Comparison of ENCODE assay signal across 9 cellular contexts in genomic region chr7:44921607-44922350, GRCh38. TPM values are rescaled to one million over a fixed set of nuclear protein-coding genes. Genes with fewer than 3 reads are reported as not detected.
DNase-seq lines count a peak whose midpoint lies in the region; ATAC-seq, FAIRE-seq and TF ChIP-seq lines count a peak whose summit lies in the region.
"Had no signal": no experiment of that assay in that cellular context is flagged by ENCODE, and none has a peak within 500 bp of the region (broad histone marks: within the 10 kb centered on the region; RNA-seq: fewer than 3 reads in every experiment).

No MANE protein-coding gene starts in this region.

- H2AFZ ChIP-seq in KMS-11 (ENCODE audit: low read depth) (peak overlapping the region; percentile 75), fibroblast of lung (ENCODE audit: low read length) (no peak overlapping the region)

- ATAC-seq in CD8-positive, alpha-beta T cell = peak; percentile 94
- ATAC-seq in GM21367 (IDR thresholded peaks at IDR 0.05; ENCODE audit: unreplicated experiment) = peak; percentile 70
- ATAC-seq in activated T-cell treated with anti-CD3 and anti-CD28 coated beads, Interleukin-2, amount 50 U/mL, for 72 hours (replicated peaks in 1 of 2) = peak; percentile 98

- H3K4me1 Mint-ChIP-seq in CD8-positive, alpha-beta T cell (ENCODE audit: low read depth) = peaks cover 5% of the 10 kb centered on the region
- H3K4me1 Mint-ChIP-seq in activated T-cell treated with anti-CD3 and anti-CD28 coated beads, Interleukin-2, amount 50 U/mL, for 72 hours (ENCODE audit: low read depth) = peaks cover 21% of the 10 kb centered on the region
- H3K4me1 Mint-ChIP-seq in nephron progenitor cell = no peaks in the 10 kb centered on the region

- no peak overlapping the region for H3K27ac ChIP-seq in CD8-positive, alpha-beta T cell (ENCODE audit: low read depth, low read length)
- H3K27ac ChIP-seq in KMS-11 (no peak overlapping the region), fibroblast of lung (ENCODE audit: insufficient read depth, low read length) (no peak overlapping the region)

- no peaks in the 10 kb centered on the region for H3K4me1 ChIP-seq in CD8-positive, alpha-beta T cell (ENCODE audit: insufficient read depth, low read length)
- H3K4me1 ChIP-seq in KMS-11 (ENCODE audit: low read depth, poor library complexity, severe bottlenecking) (no peaks in the 10 kb centered on the region), fibroblast of lung (ENCODE audit: control insufficient read depth, extremely low read depth, insufficient read depth, low read length) (no peaks in the 10 kb centered on the region)

- H3K27ac Mint-ChIP-seq in CD8-positive, alpha-beta T cell = no peak overlapping the region
- H3K27ac Mint-ChIP-seq in activated T-cell treated with anti-CD3 and anti-CD28 coated beads, Interleukin-2, amount 50 U/mL, for 72 hours = no peak overlapping the region
- H3K27ac Mint-ChIP-seq in nephron progenitor cell = no peak overlapping the region
- H3K27ac Mint-ChIP-seq: IgD-negative memory B cell had no signal

- H3K79me2 ChIP-seq in KMS-11 (ENCODE audit: insufficient read depth, low read depth) = no peaks in the 10 kb centered on the region
- no peaks in the 10 kb centered on the region for H3K79me2 ChIP-seq in fibroblast of lung (ENCODE audit: control insufficient read depth, insufficient read depth, low read length)

- POLR2A ChIA-PET in CD8-positive, alpha-beta T cell (lab: Charles Lee) = interaction anchor here (0.6 to 1.9 kb wide), 4 partner anchors 11 to 65 kb away, joined by 3 to 5 read pairs (median 4); partner anchors contain the start of gene PURB

- peak; percentile 88 to 99 (median 96) for DNase-seq in CD8-positive, alpha-beta T cell
- DNase-seq in RCC 7860 (ENCODE audit: low spot score) (peak; percentile 54), fibroblast of lung (ENCODE audit: low read depth in 2 of 2) (peak; percentile 46 to 72), nephron progenitor cell (peak; percentile 82)
- DNase-seq in activated T-cell treated with anti-CD3 and anti-CD28 coated beads, Interleukin-2, amount 50 U/mL, for 72 hours = peak; percentile 95 to 98
- DNase-seq in stimulated activated naive CD4-positive, alpha-beta T cell treated with Interleukin-2 at 50 U/mL for 16 hours (lab: John Stamatoyannopoulos, UW) = peak; percentile 89

- H4K20me1 ChIP-seq in KMS-11 (ENCODE audit: insufficient read depth) = no peaks in the 10 kb centered on the region
- H4K20me1 ChIP-seq in fibroblast of lung (ENCODE audit: control insufficient read depth, extremely low read depth, insufficient read depth, low read length) = no peaks in the 10 kb centered on the region

- CTCF ChIA-PET in CD8-positive, alpha-beta T cell (lab: Charles Lee) = interaction anchor here (0.6 to 13.1 kb wide), 18 partner anchors 9 to 351 kb away, joined by 3 to 191 read pairs (median 4); partner anchors contain the start of genes DDX56, H2AZ2 and PURB

- H3K9ac ChIP-seq in KMS-11 (no peak overlapping the region), fibroblast of lung (ENCODE audit: insufficient read depth, low read length) (no peak overlapping the region)

- no peak for FAIRE-seq in RCC 7860 (lab: Jason Lieb, UNC)

- H3K36me3 Mint-ChIP-seq in CD8-positive, alpha-beta T cell = no peaks in the 10 kb centered on the region
- H3K36me3 Mint-ChIP-seq in activated T-cell treated with anti-CD3 and anti-CD28 coated beads, Interleukin-2, amount 50 U/mL, for 72 hours (ENCODE audit: insufficient read depth in 2 of 2) = no peaks in the 10 kb centered on the region
- no peaks in the 10 kb centered on the region for H3K36me3 Mint-ChIP-seq in nephron progenitor cell (ENCODE audit: low read depth)
- H3K36me3 Mint-ChIP-seq: IgD-negative memory B cell had no signal

- no peak overlapping the region for H3K4me2 ChIP-seq in KMS-11
- no peak overlapping the region for H3K4me2 ChIP-seq in fibroblast of lung (ENCODE audit: extremely low read depth, insufficient read depth, low read length)

- no peaks in the 10 kb centered on the region for H3K9me3 ChIP-seq in CD8-positive, alpha-beta T cell (ENCODE audit: low read length)
- no peaks in the 10 kb centered on the region for H3K9me3 ChIP-seq in fibroblast of lung (ENCODE audit: control insufficient read depth, insufficient read depth, low read depth, low read length)

- intact Hi-C loops in CD8-positive, alpha-beta T cell (cut with DNase I, micrococcal nuclease) = loop anchor here (1.0 to 5.0 kb wide), 5 partner anchors 30 to 333 kb away; no protein-coding TSS in a partner anchor

- no peak overlapping the region for H3K4me3 Mint-ChIP-seq in CD8-positive, alpha-beta T cell
- H3K4me3 Mint-ChIP-seq in activated T-cell treated with anti-CD3 and anti-CD28 coated beads, Interleukin-2, amount 50 U/mL, for 72 hours = no peak overlapping the region
- no peak overlapping the region for H3K4me3 Mint-ChIP-seq in nephron progenitor cell
- H3K4me3 Mint-ChIP-seq: IgD-negative memory B cell had no signal

- H3K27me3 Mint-ChIP-seq in CD8-positive, alpha-beta T cell (ENCODE audit: low read depth) = peaks cover under 1% of the 10 kb centered on the region
- H3K27me3 Mint-ChIP-seq in activated T-cell treated with anti-CD3 and anti-CD28 coated beads, Interleukin-2, amount 50 U/mL, for 72 hours (ENCODE audit: low read depth) = no peaks in the 10 kb centered on the region
- peaks cover 42% of the 10 kb centered on the region for H3K27me3 Mint-ChIP-seq in nephron progenitor cell (ENCODE audit: low read depth, poor library complexity)
- H3K27me3 Mint-ChIP-seq: IgD-negative memory B cell had no signal

- no peaks in the 10 kb centered on the region for H3K36me3 ChIP-seq in CD8-positive, alpha-beta T cell (ENCODE audit: insufficient read depth, low read length)
- H3K36me3 ChIP-seq in KMS-11 (ENCODE audit: insufficient read depth) = no peaks in the 10 kb centered on the region
- H3K36me3 ChIP-seq in fibroblast of lung (ENCODE audit: control insufficient read depth, insufficient read depth, low read length) = no peaks in the 10 kb centered on the region

- no peak overlapping the region for H3K4me3 ChIP-seq in CD8-positive, alpha-beta T cell (ENCODE audit: low read depth, low read length)
- H3K4me3 ChIP-seq in KMS-11 (IDR thresholded peaks at IDR 0.05; ENCODE audit: insufficient read depth, low read depth, low read length) (no peak overlapping the region), fibroblast of lung (replicated peaks in 1 of 4; ENCODE audit: control extremely low read depth in 1 of 4, insufficient read depth in 1 of 4, low read depth in 3 of 4, low read length in 4 of 4) (no peak overlapping the region)

- peak; percentile 87 for TF ChIP-seq CTCF in CD8-positive, alpha-beta T cell (IDR thresholded peaks at IDR 0.05)
- peak; percentile 97 for TF ChIP-seq CTCF in KMS-11 (conservative IDR thresholded peaks at IDR 0.05; ENCODE audit: low read depth, low read length)
- peak; percentile 78 to 85 for TF ChIP-seq CTCF in fibroblast of lung (conservative IDR thresholded peaks at IDR 0.05 in 1 of 2, IDR thresholded peaks at IDR 0.05 in 1 of 2; ENCODE audit: low read depth in 1 of 2, low read length in 2 of 2)
- TF ChIP-seq CTCF in nephron progenitor cell (IDR thresholded peaks at IDR 0.05) = peak; percentile 57

- no peaks in the 10 kb centered on the region for H3K9me3 Mint-ChIP-seq in CD8-positive, alpha-beta T cell
- H3K9me3 Mint-ChIP-seq in activated T-cell treated with anti-CD3 and anti-CD28 coated beads, Interleukin-2, amount 50 U/mL, for 72 hours = no peaks in the 10 kb centered on the region
- peaks cover 9% of the 10 kb centered on the region for H3K9me3 Mint-ChIP-seq in nephron progenitor cell
- H3K9me3 Mint-ChIP-seq: IgD-negative memory B cell had no signal

- H3K27me3 ChIP-seq in CD8-positive, alpha-beta T cell (ENCODE audit: insufficient read depth, low read length) = no peaks in the 10 kb centered on the region
- H3K27me3 ChIP-seq in KMS-11 (ENCODE audit: insufficient read depth, low read depth) (no peaks in the 10 kb centered on the region), fibroblast of lung (ENCODE audit: control insufficient read depth, insufficient read depth, low read length) (peaks cover 4% of the 10 kb centered on the region)

RNA-seq across cellular contexts. Expression of gene PURB, which starts 36.4 kb away (rescaled TPM):
- 10 to 100 TPM; 16.3 to 16.5 TPM for total RNA-seq in CD8-positive, alpha-beta T cell
- 10 to 100 TPM; 27.1 to 29.6 TPM for total RNA-seq in activated T-cell treated with anti-CD3 and anti-CD28 coated beads, Interleukin-2, amount 50 U/mL, for 72 hours
- 15.2 TPM in 2 replicates for total RNA-seq in fibroblast of lung
- 11.0 and 11.1 TPM in 2 replicates for polyA plus RNA-seq in fibroblast of lung
- polyA plus RNA-seq in fibroblast of lung (2012) = 15.0 and 16.8 TPM in 2 replicates
- polyA minus RNA-seq in fibroblast of lung (ENCODE audit: low replicate concordance) = 4.1 and 4.7 TPM in 2 replicates

RNA-seq across cellular contexts. Expression of gene MYO1G, which starts 57.0 kb away (rescaled TPM):
- total RNA-seq in CD8-positive, alpha-beta T cell = 100 to 1,000 TPM; 142 to 143 TPM
- 100 to 1,000 TPM; 595 to 606 TPM for total RNA-seq in activated T-cell treated with anti-CD3 and anti-CD28 coated beads, Interleukin-2, amount 50 U/mL, for 72 hours
- total RNA-seq in fibroblast of lung = under 0.01 TPM in 2 replicates
- 0.02 and 0.10 TPM in 2 replicates for polyA plus RNA-seq in fibroblast of lung
- 0.08 TPM in 1 of 2 replicates, not detected in the other for polyA plus RNA-seq in fibroblast of lung (2012)
- 0.19 TPM in 1 of 2 replicates, not detected in the other for polyA minus RNA-seq in fibroblast of lung (ENCODE audit: low replicate concordance)

Comparison
In these comparisons a context has a peak if more than half of its experiments do, and no peak if none do; other contexts are left out.
1. RNA of gene MYO1G, which starts 57.0 kb away (total RNA-seq): 595 to 606 TPM in activated T-cell treated with anti-CD3 and anti-CD28 coated beads, Interleukin-2, amount 50 U/mL, for 72 hours and 142 to 143 TPM in CD8-positive, alpha-beta T cell; under 0.01 TPM in fibroblast of lung; every median in the first group is over 100 times any median in the second.
2. Peak in every context shown above with its lines, with median percentiles within 50 percentile points of each other: ATAC-seq, DNase-seq and CTCF ChIP-seq.